8 cellular contexts compared by ENCODE assay signal in the genomic region with DNA sequence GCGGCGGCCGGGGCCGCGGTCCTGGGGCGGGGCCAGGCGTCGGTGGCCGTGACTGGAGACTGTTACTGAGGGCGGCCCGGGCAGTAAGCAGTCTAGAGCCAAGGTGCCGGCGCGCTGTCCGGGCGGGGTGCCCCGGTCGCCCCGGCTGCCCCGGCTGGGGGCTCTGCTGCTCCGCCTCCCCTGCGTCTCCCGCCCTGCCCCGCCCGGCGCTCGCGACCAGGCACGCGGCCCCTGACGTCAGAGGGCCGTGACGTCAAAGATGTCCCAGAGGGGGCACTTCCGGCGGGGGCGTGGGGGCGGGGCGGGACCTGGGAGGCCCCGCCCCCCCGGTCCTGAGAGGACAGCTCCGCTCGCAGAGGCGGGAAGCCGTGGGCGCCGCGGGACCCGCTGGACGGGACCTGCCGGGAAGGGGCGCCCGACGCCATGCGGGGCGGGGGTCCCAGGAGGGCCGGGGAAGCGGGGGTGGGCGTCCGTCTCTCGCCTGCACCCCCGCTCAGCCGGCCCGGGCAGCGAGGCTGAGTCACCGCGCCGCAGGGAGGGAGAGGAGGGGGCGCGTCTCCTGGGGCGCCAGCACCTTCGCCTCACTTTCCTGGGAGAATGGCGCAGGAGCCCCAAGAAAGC. TPM values are rescaled to one million over a fixed set of nuclear protein-coding genes. Genes with fewer than 3 reads are reported as not detected.
DNase-seq lines count a peak whose midpoint lies in the region; ATAC-seq and TF ChIP-seq lines count a peak whose summit lies in the region.

No MANE protein-coding gene starts in this region.

- H3K36me3 ChIP-seq in BLaER1, result no peaks in the 10 kb centered on the region
- no peaks in the 10 kb centered on the region for H3K36me3 ChIP-seq in MM.1S (replicated peaks; ENCODE audit: insufficient read depth, low read length)

- peaks cover 15% of the 10 kb centered on the region for H3K27me3 Mint-ChIP-seq in activated B cell treated with CpG ODN at 0.5 μM for 24 hours
- no peaks in the 10 kb centered on the region for H3K27me3 Mint-ChIP-seq in chondrocyte (ENCODE audit: low read depth)

- CTCF ChIA-PET in activated B cell treated with CpG ODN at 0.5 μM for 24 hours (lab: Charles Lee), result interaction anchor here (2.0 kb wide), 1 partner anchor 196 kb away, joined by 4 read pairs; no protein-coding TSS in a partner anchor

- no peak overlapping the region for H3K4me3 Mint-ChIP-seq in activated B cell treated with CpG ODN at 0.5 μM for 24 hours
- H3K4me3 Mint-ChIP-seq in chondrocyte (ENCODE audit: unreplicated experiment), result no peak overlapping the region

- H4K20me1 ChIP-seq in BLaER1, result peaks cover 38% of the 10 kb centered on the region
- H4K20me1 ChIP-seq in MM.1S (ENCODE audit: insufficient read depth, low read length), result no peaks in the 10 kb centered on the region

- no peaks in the 10 kb centered on the region for H3K9me3 Mint-ChIP-seq in activated B cell treated with CpG ODN at 0.5 μM for 24 hours
- H3K9me3 Mint-ChIP-seq in chondrocyte (ENCODE audit: low read depth), result no peaks in the 10 kb centered on the region

- H3K4me1 Mint-ChIP-seq in activated B cell treated with CpG ODN at 0.5 μM for 24 hours, result peaks cover 33% of the 10 kb centered on the region
- H3K4me1 Mint-ChIP-seq in chondrocyte (ENCODE audit: low read depth), result peaks cover 20% of the 10 kb centered on the region

- peak overlapping the region; percentile 77 for H3K4me3 ChIP-seq in BLaER1
- peak overlapping the region; percentile 54 for H3K4me3 ChIP-seq in MM.1S (ENCODE audit: low read length)
- H3K4me3 ChIP-seq in lower leg skin (ENCODE audit: low read depth, poor library complexity, severe bottlenecking), result peak overlapping the region; percentile 27

- H3K9ac ChIP-seq in BLaER1, result no peak overlapping the region
- H3K9ac ChIP-seq in MM.1S (ENCODE audit: low read length), result no peak overlapping the region

- H3K9me2 ChIP-seq in MM.1S (replicated peaks; ENCODE audit: insufficient read depth, low read length), result no peaks in the 10 kb centered on the region

- no peak for TF ChIP-seq POLR2A in lower leg skin (IDR thresholded peaks at IDR 0.05)

- H3K36me3 Mint-ChIP-seq in activated B cell treated with CpG ODN at 0.5 μM for 24 hours (ENCODE audit: low read depth) (no peaks in the 10 kb centered on the region), chondrocyte (ENCODE audit: low read depth) (no peaks in the 10 kb centered on the region)

- TF ChIP-seq CTCF in GM20000 (IDR thresholded peaks at IDR 0.05; ENCODE audit: extremely low read depth, missing control alignments), result no peak
- no peak for TF ChIP-seq CTCF in MM.1S (IDR thresholded peaks at IDR 0.05; ENCODE audit: low read length)
- no peak for TF ChIP-seq CTCF in activated B cell treated with CpG ODN at 0.5 μM for 24 hours (IDR thresholded peaks at IDR 0.05)
- no peak for TF ChIP-seq CTCF in lower leg skin (IDR thresholded peaks at IDR 0.05)
- no peak for TF ChIP-seq CTCF in chondrocyte (IDR thresholded peaks at IDR 0.05)

- no peak overlapping the region for H2AFZ ChIP-seq in MM.1S (ENCODE audit: low read length)

- no peak overlapping the region for H3K27ac Mint-ChIP-seq in activated B cell treated with CpG ODN at 0.5 μM for 24 hours
- H3K27ac Mint-ChIP-seq in chondrocyte (ENCODE audit: unreplicated experiment), result no peak overlapping the region

- ATAC-seq in activated B cell treated with CpG ODN at 0.5 μM for 24 hours (ENCODE audit: low read depth), result peak; percentile 21

- intact Hi-C loops in activated B cell treated with CpG ODN at 0.5 μM for 24 hours (cut with micrococcal nuclease) (loop anchor here (5.0 kb wide), 1 partner anchor 352 kb away; the partner anchor contains the start of gene MNT), lower leg skin (cut with DNase I; ENCODE audit: low total_unique reads) (no loop called here)

- no peaks in the 10 kb centered on the region for H3K79me2 ChIP-seq in MM.1S (ENCODE audit: low read length)

- H3K27me3 ChIP-seq in BLaER1 (peaks cover 62% of the 10 kb centered on the region), MM.1S (replicated peaks; ENCODE audit: insufficient read depth, low read length) (peaks cover 38% of the 10 kb centered on the region)

- POLR2A ChIA-PET in activated B cell treated with CpG ODN at 0.5 μM for 24 hours (lab: Charles Lee), result interaction anchor here (0.7 to 2.1 kb wide), 3 partner anchors 20 to 39 kb away, joined by 3 to 11 read pairs (median 4); partner anchors contain the start of genes DPH1 and RTN4RL1

- WGBS in lower leg skin, 2 donors, result 1 to 4% methylated on average over 5 to 11 of the region's 72 CpGs

- peaks cover 18% of the 10 kb centered on the region; the same call in 1 of the 2 replicates for H3F3A ChIP-seq in MM.1S (ENCODE audit: insufficient read depth, low read length)

- peak overlapping the region; percentile 95 for H3K4me2 ChIP-seq in BLaER1
- peak overlapping the region; percentile 91 for H3K4me2 ChIP-seq in MM.1S (ENCODE audit: low read depth, low read length)

- peaks cover 40% of the 10 kb centered on the region for H3K4me1 ChIP-seq in BLaER1
- peaks cover 8% of the 10 kb centered on the region for H3K4me1 ChIP-seq in MM.1S (ENCODE audit: low read length)

- H3K27ac ChIP-seq in BLaER1 (no peak overlapping the region), MM.1S (ENCODE audit: low read length) (no peak overlapping the region)

- peak; percentile 86 for DNase-seq in GM20000 (ENCODE audit: low spot score)
- peak; percentile 64 for DNase-seq in MM.1S
- no peak for DNase-seq in activated B cell treated with CpG ODN at 0.5 μM for 24 hours
- DNase-seq in dermis blood vessel endothelial cell, result peak; percentile 68
- DNase-seq in lower leg skin (ENCODE audit: low spot score in 2 of 2), result no peak
- DNase-seq in stimulated activated CD8-positive, alpha-beta memory T cell treated with anti-CD3 and anti-CD28 coated beads, Interleukin-12 subunit alpha, Interleukin-12 subunit beta, amount 100 ng/mL, for 4 hours (ENCODE audit: low read depth), result peak; percentile 65
- no peak for DNase-seq in chondrocyte (ENCODE audit: low spot score)

- H3K9me3 ChIP-seq in BLaER1 (no peaks in the 10 kb centered on the region), MM.1S (replicated peaks; ENCODE audit: insufficient read depth, low read length) (no peaks in the 10 kb centered on the region)

RNA-seq across cellular contexts. Expression of gene HIC1, which starts 4.5 kb away (rescaled TPM):
- total RNA-seq in activated B cell treated with CpG ODN at 0.5 μM for 24 hours (8.3 and 9.3 TPM in 2 replicates), dermis blood vessel endothelial cell (117 and 120 TPM in 2 replicates), lower leg skin (10 to 100 TPM in 1 of 4 donors, 1 to 10 TPM in 3; 2.4 to 14.2 (median 5.3) TPM), chondrocyte (3.3 to 9.0 TPM (median 8.8 TPM) in 3 replicates)

RNA-seq across cellular contexts. Expression of gene OVCA2, which starts 8.5 kb away (rescaled TPM):
- total RNA-seq in activated B cell treated with CpG ODN at 0.5 μM for 24 hours (29.4 and 31.2 TPM in 2 replicates), dermis blood vessel endothelial cell (43.5 and 77.1 TPM in 2 replicates), lower leg skin (10 to 100 TPM; 34.2 to 51.5 (median 40.3) TPM), chondrocyte (26.6 to 30.2 TPM (median 30.1 TPM) in 3 replicates)

RNA-seq across cellular contexts. Expression of gene DPH1, which starts 20.4 kb away (rescaled TPM):
- total RNA-seq in activated B cell treated with CpG ODN at 0.5 μM for 24 hours, result 49.3 and 63.4 TPM in 2 replicates
- total RNA-seq in dermis blood vessel endothelial cell, result 18.4 and 25.7 TPM in 2 replicates
- 10 to 100 TPM; 50.4 to 80.0 (median 61.2) TPM for total RNA-seq in lower leg skin
- total RNA-seq in chondrocyte, result 29.4 to 43.1 TPM (median 31.3 TPM) in 3 replicates

RNA-seq across cellular contexts. Expression of gene RTN4RL1, which starts 25.2 kb away (rescaled TPM):
- not detected in 2 replicates for total RNA-seq in activated B cell treated with CpG ODN at 0.5 μM for 24 hours
- total RNA-seq in dermis blood vessel endothelial cell, result 0.51 and 0.60 TPM in 2 replicates
- 10 to 100 TPM; 19.1 to 31.5 (median 27.6) TPM for total RNA-seq in lower leg skin
- total RNA-seq in chondrocyte, result 0.47 to 0.95 TPM (median 0.68 TPM) in 3 replicates

Comparison
In these comparisons a context has a peak if more than half of its experiments do, and no peak if none do; other contexts are left out.
1. H3K4me3 ChIP-seq: peak in every context shown above with its lines; median percentile 77 in BLaER1; 54 in MM.1S; 27 in lower leg skin.
2. DNase-seq: peak in GM20000 (single experiment), MM.1S (single experiment), dermis blood vessel endothelial cell (single experiment) and stimulated activated CD8-positive, alpha-beta memory T cell treated with anti-CD3 and anti-CD28 coated beads, Interleukin-12 subunit alpha, Interleukin-12 subunit beta, amount 100 ng/mL, for 4 hours (single experiment); none in activated B cell treated with CpG ODN at 0.5 μM for 24 hours (single experiment), lower leg skin (0 of 2) and chondrocyte (single experiment).